In genomic region chr6:45081634-45082033, GRCh38 we compare ENCODE assay signal across 8 cellular contexts.
"Had no signal": no experiment of that assay in that cellular context is flagged by ENCODE, and none has a peak within 500 bp of the region (broad histone marks: within the 10 kb centered on the region; RNA-seq: fewer than 3 reads in every experiment).

No MANE protein-coding gene starts in this region.

- H3K27me3 Mint-ChIP-seq: IgD-negative memory B cell had no signal

- H3K4me1 Mint-ChIP-seq: H9, IgD-negative memory B cell had no signal

- H3K27ac ChIP-seq: GM23248, HL-60 had no signal

- H3K9ac ChIP-seq: GM23248 had no signal

- H2AFZ ChIP-seq: GM23248 had no signal

- DNase-seq: GOT3, H9, HCEC 1CT, KG1 had no signal

- H3K4me3 Mint-ChIP-seq: H9, IgD-negative memory B cell had no signal

- H3K27ac Mint-ChIP-seq: IgD-negative memory B cell had no signal

- H3K4me3 ChIP-seq: GM23248 had no signal

- FAIRE-seq: H54 had no signal
